ENCODE assay signal across 28 cellular contexts in genomic region chr22:27666272-27666997, GRCh38.
DNase-seq lines count a peak whose midpoint lies in the region; FAIRE-seq and TF ChIP-seq lines count a peak whose summit lies in the region.
"Had no signal": no experiment of that assay in that cellular context is flagged by ENCODE, and none has a peak within 500 bp of the region (broad histone marks: within the 10 kb centered on the region; RNA-seq: fewer than 3 reads in every experiment).

No MANE protein-coding gene starts in this region.

- no peak overlapping the region for H3K23ac ChIP-seq in H1 (ENCODE audit: insufficient read length)
- H3K23ac ChIP-seq in neuronal stem cell (ENCODE audit: low read depth, low read length, poor library complexity): no peak overlapping the region

- no peak overlapping the region for H4K5ac ChIP-seq in H1 (ENCODE audit: insufficient read length, low read depth, low read length)

- H3K79me2 ChIP-seq in H1 (ENCODE audit: control insufficient read depth in 1 of 2, insufficient read depth in 2 of 2, low read length in 2 of 2): no peaks in the 10 kb centered on the region

- no peak overlapping the region for H2BK5ac ChIP-seq in H1 (ENCODE audit: low read depth, low read length)
- no peak overlapping the region for H2BK5ac ChIP-seq in neuronal stem cell (ENCODE audit: low read length)

- H3K9me3 ChIP-seq in BLaER1: peaks cover 5% of the 10 kb centered on the region; the same call in 1 of the 2 replicates
- H3K9me3 ChIP-seq in H1 (ENCODE audit: insufficient read depth in 2 of 2, low read depth in 1 of 2, low read length in 1 of 2): peaks cover 0 to 5% of the 10 kb centered on the region in 2 experiments; a peak in 2 of 4 replicates
- peaks cover 4 to 5% of the 10 kb centered on the region in 2 donors for H3K9me3 ChIP-seq in neuronal stem cell (replicated peaks in 1 of 2; ENCODE audit: control insufficient read depth in 2 of 2, insufficient read depth in 1 of 2, low read depth in 1 of 2, low read length in 2 of 2)
- H3K9me3 ChIP-seq: A549 had no signal

- DNase-seq in Calu3 (no peak), H1 (ENCODE audit: low read depth in 1 of 2, low spot score in 2 of 2) (no peak), neuronal stem cell (ENCODE audit: low spot score) (no peak), DMS79 (lab: John Stamatoyannopoulos, UW) (no peak), DMS 273 (lab: John Stamatoyannopoulos, UW; ENCODE audit: unreplicated experiment) (no peak), frontal cortex (ENCODE audit: low spot score in 2 of 2) (no peak)
- DNase-seq in activated T-cell treated with anti-CD3 and anti-CD28 coated beads, Interleukin-2, amount 50 U/mL, for 24 hours: no peak
- DNase-seq: AML-193; CD8-positive, alpha-beta T cell; DMS53; GM23248; HCEC 1CT; KG1; MG63; NCI-H1105 treated with DMSO at 0.1 percent for 48 hours; NCI-H146; NCI-H1930; NCI-H524 treated with DMSO at 0.1 percent for 48 hours; NCI-H774; NK-92 treated with Interleukin-12 subunit alpha and Interleukin-12 subunit beta, amount 100 ng/mL, for 24 hours; PC-3; SK-N-SH; SW 1271 had no signal

- TF ChIP-seq EP300 in H1 (IDR thresholded peaks at IDR 0.05; ENCODE audit: borderline replicate concordance in 1 of 2, low read depth in 2 of 2, low read length in 2 of 2): no peak

- peaks cover 2% of the 10 kb centered on the region for H3K9me3 Mint-ChIP-seq in Calu3 (ENCODE audit: low read depth, unreplicated experiment)
- H3K9me3 Mint-ChIP-seq in activated T-cell treated with anti-CD3 and anti-CD28 coated beads, Interleukin-2, amount 50 U/mL, for 24 hours: peaks cover 5% of the 10 kb centered on the region

- H3K27me3 ChIP-seq in BLaER1: no peaks in the 10 kb centered on the region
- no peaks in the 10 kb centered on the region for H3K27me3 ChIP-seq in H1 (replicated peaks in 1 of 4; ENCODE audit: control insufficient read depth in 3 of 4, extremely low read depth in 1 of 4, insufficient read depth in 3 of 4, low read length in 3 of 4)
- no peaks in the 10 kb centered on the region for H3K27me3 ChIP-seq in neuronal stem cell (ENCODE audit: control insufficient read depth in 3 of 3, insufficient read depth in 3 of 3, low read depth in 1 of 3, low read length in 3 of 3)
- H3K27me3 ChIP-seq: MG63 had no signal

- no peak for TF ChIP-seq POLR2A in H1 (IDR thresholded peaks at IDR 0.05; ENCODE audit: control extremely low read depth in 1 of 2, low read depth in 2 of 2, low read length in 2 of 2)

- H3K4ac ChIP-seq in H1 (replicated peaks; ENCODE audit: insufficient read length, low read depth, low read length): no peak overlapping the region
- H3K4ac ChIP-seq in neuronal stem cell (ENCODE audit: low read length): no peak overlapping the region

- H3K18ac ChIP-seq in H1 (ENCODE audit: extremely low read depth, low read length) (no peak overlapping the region), neuronal stem cell (ENCODE audit: low read length) (peak overlapping the region; percentile 67)

- no peaks in the 10 kb centered on the region; the same call in 1 of the 2 replicates for H3K23me2 ChIP-seq in H1 (ENCODE audit: low read depth, low read length)

- no peak overlapping the region for H3K56ac ChIP-seq in H1 (replicated peaks; ENCODE audit: insufficient read length, low read depth, low read length)

- peaks cover 14% of the 10 kb centered on the region for H3K36me3 Mint-ChIP-seq in Calu3 (ENCODE audit: insufficient read depth, unreplicated experiment)
- no peaks in the 10 kb centered on the region for H3K36me3 Mint-ChIP-seq in activated T-cell treated with anti-CD3 and anti-CD28 coated beads, Interleukin-2, amount 50 U/mL, for 24 hours (ENCODE audit: low read depth)
- H3K36me3 Mint-ChIP-seq: CD8-positive, alpha-beta T cell had no signal

- peak overlapping the region; percentile 66; the same call in 1 of the 2 replicates for H3K27ac ChIP-seq in BLaER1
- no peak overlapping the region for H3K27ac ChIP-seq in H1 (ENCODE audit: low read depth, low read length)
- H3K27ac ChIP-seq in neuronal stem cell (replicated peaks; ENCODE audit: low read length): no peak overlapping the region
- H3K27ac ChIP-seq: A549, C4-2B, GM23248 had no signal

- H2AK5ac ChIP-seq in H1 (ENCODE audit: low read depth, low read length): no peak overlapping the region
- no peak overlapping the region for H2AK5ac ChIP-seq in neuronal stem cell (ENCODE audit: low read depth, low read length)

- CTCF ChIA-PET in Calu3 (lab: Charles Lee): no interaction called here
- CTCF ChIA-PET in H1 (lab: Charles Lee; ENCODE audit: partially characterized antibody): interaction anchor here (1.2 to 9.5 kb wide), 2 partner anchors 14 to 30 kb away, joined by 3 to 57 read pairs; no protein-coding TSS in a partner anchor

- H3K27me3 Mint-ChIP-seq in Calu3 (ENCODE audit: unreplicated experiment): no peaks in the 10 kb centered on the region
- peaks cover 41% of the 10 kb centered on the region for H3K27me3 Mint-ChIP-seq in activated T-cell treated with anti-CD3 and anti-CD28 coated beads, Interleukin-2, amount 50 U/mL, for 24 hours

- TF ChIP-seq CTCF in Calu3 (IDR thresholded peaks at IDR 0.05; ENCODE audit: unreplicated experiment): no peak
- TF ChIP-seq CTCF in H1 (IDR thresholded peaks at IDR 0.05; ENCODE audit: control extremely low read depth in 1 of 3, insufficient read depth in 1 of 3, low read depth in 1 of 3, low read length in 3 of 3): no peak

- no peak overlapping the region for H2AFZ ChIP-seq in H1 (ENCODE audit: low read length)
- H2AFZ ChIP-seq in neuronal stem cell (ENCODE audit: low read length): no peak overlapping the region
- H2AFZ ChIP-seq: GM23248 had no signal

- POLR2A ChIA-PET in H1 (lab: Charles Lee; ENCODE audit: partially characterized antibody): interaction anchor here (0.6 to 2.0 kb wide), 8 partner anchors 9 to 1509 kb away, joined by 3 to 6 read pairs (median 3); no protein-coding TSS in a partner anchor

- no peak overlapping the region for H3K9ac ChIP-seq in BLaER1
- no peak overlapping the region for H3K9ac ChIP-seq in H1 (replicated peaks in 1 of 4; ENCODE audit: extremely low read depth in 1 of 4, low read depth in 3 of 4, low read length in 3 of 4)
- H3K9ac ChIP-seq in neuronal stem cell (ENCODE audit: low read depth, low read length, poor library complexity): no peak overlapping the region
- H3K9ac ChIP-seq: GM23248, SK-N-SH had no signal

- no peak overlapping the region for H3K4me3 Mint-ChIP-seq in Calu3 (ENCODE audit: low read depth, unreplicated experiment)
- no peak overlapping the region for H3K4me3 Mint-ChIP-seq in activated T-cell treated with anti-CD3 and anti-CD28 coated beads, Interleukin-2, amount 50 U/mL, for 24 hours
- H3K4me3 Mint-ChIP-seq: CD8-positive, alpha-beta T cell had no signal

- intact Hi-C loops in Calu3 (cut with micrococcal nuclease; ENCODE audit: unreplicated experiment): no loop called here

- H3K4me3 ChIP-seq in BLaER1 (no peak overlapping the region), H1 (ENCODE audit: extremely low read depth in 1 of 4, insufficient read depth in 2 of 4, low read depth in 3 of 4, low read length in 4 of 4) (no peak overlapping the region), neuronal stem cell (ENCODE audit: low read length in 2 of 2) (no peak overlapping the region)
- H3K4me3 ChIP-seq: A549, GM23248, MG63 had no signal

- H3K4me1 Mint-ChIP-seq in Calu3 (ENCODE audit: low read depth, unreplicated experiment): peaks cover 62% of the 10 kb centered on the region
- H3K4me1 Mint-ChIP-seq in activated T-cell treated with anti-CD3 and anti-CD28 coated beads, Interleukin-2, amount 50 U/mL, for 24 hours (ENCODE audit: low read depth): no peaks in the 10 kb centered on the region

- BruUV-seq in Calu3 (replicated peaks; lab: Mats Ljungman, UMichigan): no TSS peak

- no peak for TF ChIP-seq RAD21 in H1 (IDR thresholded peaks at IDR 0.05 in 1 of 2, conservative IDR thresholded peaks at IDR 0.05 in 1 of 2; ENCODE audit: low read depth in 2 of 2, low read length in 2 of 2)

- H4K8ac ChIP-seq in H1 (ENCODE audit: extremely low read depth, insufficient read depth, low read length): no peak overlapping the region
- no peak overlapping the region for H4K8ac ChIP-seq in neuronal stem cell (ENCODE audit: low read depth, low read length)

- H3K14ac ChIP-seq in H1 (ENCODE audit: insufficient read length) (no peak overlapping the region), neuronal stem cell (ENCODE audit: low read length) (no peak overlapping the region)

- FAIRE-seq in H1 (lab: Jason Lieb, UNC): no peak
- FAIRE-seq in frontal cortex (lab: Jason Lieb, UNC): no peak
- FAIRE-seq: A549, D721Med, G401.6 had no signal

- H2BK15ac ChIP-seq in H1 (ENCODE audit: low read length) (no peak overlapping the region; the same call in 1 of the 2 replicates), neuronal stem cell (ENCODE audit: low read length) (no peak overlapping the region)

- H3K4me1 ChIP-seq in BLaER1 (peaks cover 68% of the 10 kb centered on the region), H1 (replicated peaks in 1 of 4; ENCODE audit: control insufficient read depth in 3 of 4, insufficient read depth in 4 of 4, low read length in 3 of 4) (peaks cover 8 to 23% (median 14%) of the 10 kb centered on the region in 4 experiments), neuronal stem cell (ENCODE audit: control insufficient read depth in 2 of 2, insufficient read depth in 1 of 2, low read depth in 1 of 2, low read length in 2 of 2) (peaks cover 30 to 31% of the 10 kb centered on the region in 2 donors)

- 85% methylated on average over 4 of the region's 4 CpGs; no CpG with 5 or more reads in 1 of the 2 experiments for WGBS in H1 (ENCODE audit: extremely low coverage in 1 of 2, insufficient coverage in 1 of 2, insufficient read length in 1 of 2, insufficient replicate concordance in 2 of 2, low coverage in 1 of 2, low lambda C conversion rate in 2 of 2, missing lambda C conversion rate in 1 of 2), 2 experiments
- no CpG with 5 or more reads among the region's 4 CpGs for WGBS in neuronal stem cell (ENCODE audit: extremely low coverage in 2 of 2, insufficient read length in 2 of 2, insufficient replicate concordance in 1 of 2), 2 donors

- no peaks in the 10 kb centered on the region for H4K20me1 ChIP-seq in BLaER1
- H4K20me1 ChIP-seq in H1 (replicated peaks in 1 of 2; ENCODE audit: control insufficient read depth in 1 of 2, insufficient read depth in 2 of 2, low read length in 2 of 2): peaks cover 0 to 2% of the 10 kb centered on the region in 2 experiments

- H4K91ac ChIP-seq in H1 (replicated peaks; ENCODE audit: insufficient read length, low read length) (no peak overlapping the region), neuronal stem cell (ENCODE audit: low read depth, low read length, poor library complexity) (no peak overlapping the region)

- H3K79me1 ChIP-seq in H1 (ENCODE audit: low read depth, low read length) (no peaks in the 10 kb centered on the region; the same call in 1 of the 2 replicates), neuronal stem cell (ENCODE audit: low read depth, low read length) (no peaks in the 10 kb centered on the region)

- H3K4me2 ChIP-seq in BLaER1 (peak overlapping the region; percentile 82), H1 (ENCODE audit: insufficient read depth in 1 of 2, low read depth in 2 of 2, low read length in 2 of 2) (no peak overlapping the region), neuronal stem cell (ENCODE audit: insufficient read depth, low read length, poor library complexity, severe bottlenecking) (no peak overlapping the region)
- H3K4me2 ChIP-seq: A549, SK-N-SH had no signal

- peak overlapping the region; percentile 13 for H3K27ac Mint-ChIP-seq in Calu3 (ENCODE audit: unreplicated experiment)
- H3K27ac Mint-ChIP-seq in activated T-cell treated with anti-CD3 and anti-CD28 coated beads, Interleukin-2, amount 50 U/mL, for 24 hours: no peak overlapping the region
- H3K27ac Mint-ChIP-seq: CD8-positive, alpha-beta T cell had no signal

- H3K36me3 ChIP-seq in BLaER1 (no peaks in the 10 kb centered on the region), H1 (ENCODE audit: control insufficient read depth in 2 of 4, insufficient read depth in 4 of 4, low read length in 3 of 4) (no peaks in the 10 kb centered on the region), neuronal stem cell (replicated peaks in 1 of 2; ENCODE audit: control insufficient read depth in 2 of 2, insufficient read depth in 2 of 2, low read length in 2 of 2) (no peaks in the 10 kb centered on the region)
- H3K36me3 ChIP-seq: MG63 had no signal

- no peak overlapping the region for H2BK120ac ChIP-seq in H1 (replicated peaks; ENCODE audit: low read depth, low read length)
- H2BK120ac ChIP-seq in neuronal stem cell (ENCODE audit: low read depth, low read length): no peak overlapping the region

- no peak overlapping the region for H2BK12ac ChIP-seq in H1 (ENCODE audit: low read depth, low read length)
- no peak overlapping the region for H2BK12ac ChIP-seq in neuronal stem cell (ENCODE audit: low read length)

- H2BK20ac ChIP-seq in H1 (ENCODE audit: low read length): 0 out of 2 replicates have a peak overlapping the region, but pooled peaks have one; percentile 5
